In the genomic region with DNA sequence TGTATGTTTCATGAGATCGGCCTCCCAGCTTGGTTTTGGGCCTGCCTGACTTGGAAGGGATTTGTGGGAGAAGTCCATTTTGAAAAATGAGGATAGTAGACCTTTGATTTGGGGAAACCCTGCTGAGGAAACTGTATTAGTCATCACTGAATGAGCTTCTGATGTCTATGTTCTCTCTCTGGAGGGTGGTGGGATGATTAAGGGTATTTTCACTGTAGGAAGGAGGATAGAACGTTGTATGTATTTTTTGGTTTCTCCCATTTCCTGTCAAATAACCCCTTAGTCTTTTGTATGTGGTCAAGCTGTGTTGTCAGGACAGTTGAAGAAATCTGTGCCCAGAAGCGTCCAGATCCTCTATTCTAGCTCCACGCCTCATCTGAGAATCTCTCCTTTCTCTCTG, we compare ENCODE assay signal across 15 cellular contexts.
DNase-seq lines count a peak whose midpoint lies in the region; ATAC-seq lines count a peak whose summit lies in the region.
"Had no signal": no experiment of that assay in that cellular context is flagged by ENCODE, and none has a peak within 500 bp of the region (broad histone marks: within the 10 kb centered on the region; RNA-seq: fewer than 3 reads in every experiment).

No MANE protein-coding gene starts in this region.

- ATAC-seq in HG02610 (IDR thresholded peaks at IDR 0.05; ENCODE audit: unreplicated experiment): peak; percentile 86

- H3K4me3 Mint-ChIP-seq in activated CD4-positive, alpha-beta T cell treated with anti-CD3 and anti-CD28 coated beads, Interleukin-2, amount 10 ng/mL, durations not matched to agents 24 days and 14 days: no peak overlapping the region
- H3K4me3 Mint-ChIP-seq in stimulated activated naive CD8-positive, alpha-beta T cell treated with anti-CD3 and anti-CD28 coated beads, Interleukin-15, Interleukin-2, amounts not matched to agents 100 ng/mL and 50 ng/mL, for 24 hours: no peak overlapping the region
- H3K4me3 Mint-ChIP-seq: activated naive CD4-positive, alpha-beta T cell treated with anti-CD3 and anti-CD28 coated beads, Interleukin-2, amount 10 ng/mL, durations not matched to agents 7 days and 5 days; endodermal cell; type B pancreatic cell had no signal

- H3K27ac Mint-ChIP-seq in activated CD4-positive, alpha-beta T cell treated with anti-CD3 and anti-CD28 coated beads, Interleukin-2, amount 10 ng/mL, durations not matched to agents 24 days and 14 days: peak overlapping the region; percentile 31
- H3K27ac Mint-ChIP-seq in stimulated activated naive CD8-positive, alpha-beta T cell treated with anti-CD3 and anti-CD28 coated beads, Interleukin-15, Interleukin-2, amounts not matched to agents 100 ng/mL and 50 ng/mL, for 24 hours: peak overlapping the region; percentile 47
- H3K27ac Mint-ChIP-seq: activated naive CD4-positive, alpha-beta T cell treated with anti-CD3 and anti-CD28 coated beads, Interleukin-2, amount 10 ng/mL, durations not matched to agents 7 days and 5 days; endodermal cell; type B pancreatic cell had no signal

- intact Hi-C loops in activated CD4-positive, alpha-beta T cell treated with anti-CD3 and anti-CD28 coated beads, Interleukin-2, amount 10 ng/mL, durations not matched to agents 24 days and 14 days (cut with micrococcal nuclease): no loop called here

- H3K9me3 Mint-ChIP-seq in activated CD4-positive, alpha-beta T cell treated with anti-CD3 and anti-CD28 coated beads, Interleukin-2, amount 10 ng/mL, durations not matched to agents 24 days and 14 days: no peaks in the 10 kb centered on the region
- H3K9me3 Mint-ChIP-seq in stimulated activated naive CD8-positive, alpha-beta T cell treated with anti-CD3 and anti-CD28 coated beads, Interleukin-15, Interleukin-2, amounts not matched to agents 100 ng/mL and 50 ng/mL, for 24 hours: no peaks in the 10 kb centered on the region
- H3K9me3 Mint-ChIP-seq: activated naive CD4-positive, alpha-beta T cell treated with anti-CD3 and anti-CD28 coated beads, Interleukin-2, amount 10 ng/mL, durations not matched to agents 7 days and 5 days had no signal

- H3K27me3 Mint-ChIP-seq in activated CD4-positive, alpha-beta T cell treated with anti-CD3 and anti-CD28 coated beads, Interleukin-2, amount 10 ng/mL, durations not matched to agents 24 days and 14 days: no peaks in the 10 kb centered on the region
- H3K27me3 Mint-ChIP-seq in stimulated activated naive CD8-positive, alpha-beta T cell treated with anti-CD3 and anti-CD28 coated beads, Interleukin-15, Interleukin-2, amounts not matched to agents 100 ng/mL and 50 ng/mL, for 24 hours: no peaks in the 10 kb centered on the region
- H3K27me3 Mint-ChIP-seq: activated naive CD4-positive, alpha-beta T cell treated with anti-CD3 and anti-CD28 coated beads, Interleukin-2, amount 10 ng/mL, durations not matched to agents 7 days and 5 days had no signal

- H3K4me1 Mint-ChIP-seq in activated CD4-positive, alpha-beta T cell treated with anti-CD3 and anti-CD28 coated beads, Interleukin-2, amount 10 ng/mL, durations not matched to agents 24 days and 14 days: peaks cover 35% of the 10 kb centered on the region
- peaks cover 36% of the 10 kb centered on the region for H3K4me1 Mint-ChIP-seq in stimulated activated naive CD8-positive, alpha-beta T cell treated with anti-CD3 and anti-CD28 coated beads, Interleukin-15, Interleukin-2, amounts not matched to agents 100 ng/mL and 50 ng/mL, for 24 hours (ENCODE audit: low read depth)
- H3K4me1 Mint-ChIP-seq: activated naive CD4-positive, alpha-beta T cell treated with anti-CD3 and anti-CD28 coated beads, Interleukin-2, amount 10 ng/mL, durations not matched to agents 7 days and 5 days; endodermal cell had no signal

- H3K36me3 Mint-ChIP-seq in activated CD4-positive, alpha-beta T cell treated with anti-CD3 and anti-CD28 coated beads, Interleukin-2, amount 10 ng/mL, durations not matched to agents 24 days and 14 days (ENCODE audit: low read depth): peaks cover 47% of the 10 kb centered on the region
- H3K36me3 Mint-ChIP-seq in stimulated activated naive CD8-positive, alpha-beta T cell treated with anti-CD3 and anti-CD28 coated beads, Interleukin-15, Interleukin-2, amounts not matched to agents 100 ng/mL and 50 ng/mL, for 24 hours (ENCODE audit: low read depth): peaks cover 60% of the 10 kb centered on the region
- H3K36me3 Mint-ChIP-seq: type B pancreatic cell had no signal

- DNase-seq in activated CD4-positive, alpha-beta T cell treated with anti-CD3 and anti-CD28 coated beads, Interleukin-2, amount 10 ng/mL, durations not matched to agents 24 days and 14 days: no peak
- DNase-seq in activated CD4-positive, alpha-beta T cell treated with anti-CD3 and anti-CD28 coated beads for 4 hours: no peak
- peak; percentile 46 for DNase-seq in HT1080 (ENCODE audit: low read depth)
- DNase-seq in SHP77 treated with DMSO at 0.1 percent for 48 hours (lab: John Stamatoyannopoulos, UW): no peak
- no peak for DNase-seq in GOT3 (lab: John Stamatoyannopoulos, UW)
- no peak for DNase-seq in RPMI8226
- DNase-seq: activated naive CD4-positive, alpha-beta T cell treated with anti-CD3 and anti-CD28 coated beads, Interleukin-2, amount 10 ng/mL, durations not matched to agents 7 days and 5 days; endodermal cell; KBM-7; NCI-H1105 treated with DMSO at 0.1 percent for 48 hours; NCI-H226; stimulated activated CD4-positive, alpha-beta T cell treated with anti-CD3 and anti-CD28 coated beads, Interleukin-1b, Interleukin-23, amount 100 ng/mL, for 48 hours had no signal
